Comparison of ENCODE assay signal across 10 cellular contexts in the genomic region with DNA sequence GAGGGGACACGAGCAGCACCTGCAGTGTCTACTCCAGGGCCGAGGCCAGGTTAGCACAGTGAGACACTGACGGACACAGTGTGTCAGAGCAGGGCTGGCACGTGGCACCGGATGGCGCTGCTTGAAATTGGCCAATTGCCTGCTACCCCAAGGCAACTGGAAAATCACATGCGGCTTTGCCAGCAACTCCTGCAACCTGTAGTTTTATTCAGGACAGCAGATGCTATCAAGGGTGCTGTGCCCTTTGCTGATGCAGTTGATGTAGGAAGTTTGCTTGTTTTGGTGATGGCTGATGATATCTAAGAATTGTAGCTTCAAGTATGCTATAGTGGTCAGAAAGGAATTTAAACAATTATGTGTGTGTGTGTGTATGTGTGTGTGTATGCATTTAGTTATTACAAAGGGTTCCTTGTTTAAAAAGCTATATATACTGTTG. TPM values are rescaled to one million over a fixed set of nuclear protein-coding genes. Genes with fewer than 3 reads are reported as not detected.
DNase-seq lines count a peak whose midpoint lies in the region; ATAC-seq, FAIRE-seq and TF ChIP-seq lines count a peak whose summit lies in the region.
"Had no signal": no experiment of that assay in that cellular context is flagged by ENCODE, and none has a peak within 500 bp of the region (broad histone marks: within the 10 kb centered on the region; RNA-seq: fewer than 3 reads in every experiment).

No MANE protein-coding gene starts in this region.

- H3K23me2 ChIP-seq in H1 (ENCODE audit: low read depth, low read length): no peaks in the 10 kb centered on the region; the same call in 1 of the 2 replicates

- WGBS in H1 (ENCODE audit: extremely low coverage in 1 of 2, insufficient coverage in 1 of 2, insufficient read length in 1 of 2, insufficient replicate concordance in 2 of 2, low coverage in 1 of 2, low lambda C conversion rate in 2 of 2, missing lambda C conversion rate in 1 of 2), 2 experiments: 92% methylated on average over 7 of the region's 7 CpGs; no CpG with 5 or more reads in 1 of the 2 experiments

- no peaks in the 10 kb centered on the region for H4K20me1 ChIP-seq in H1 (replicated peaks in 1 of 2; ENCODE audit: control insufficient read depth in 1 of 2, insufficient read depth in 2 of 2, low read length in 2 of 2)

- H3K56ac ChIP-seq in H1 (replicated peaks; ENCODE audit: insufficient read length, low read depth, low read length): no peak overlapping the region

- no peak overlapping the region for H2BK5ac ChIP-seq in H1 (ENCODE audit: low read depth, low read length)

- H3K36me3 Mint-ChIP-seq in Caco-2 (ENCODE audit: insufficient read depth, unreplicated experiment) (no peaks in the 10 kb centered on the region), mesothelial cell of epicardium (peaks cover 13% of the 10 kb centered on the region)
- H3K36me3 Mint-ChIP-seq: CD8-positive, alpha-beta T cell had no signal

- H3K9me3 ChIP-seq in Caco-2: peaks cover 9% of the 10 kb centered on the region
- H3K9me3 ChIP-seq in H1 (ENCODE audit: insufficient read depth in 2 of 2, low read depth in 1 of 2, low read length in 1 of 2): no peaks in the 10 kb centered on the region
- peaks cover 0 to 4% of the 10 kb centered on the region in 2 donors for H3K9me3 ChIP-seq in ascending aorta

- H3K4me1 ChIP-seq in Caco-2 (peaks cover 25% of the 10 kb centered on the region), H1 (replicated peaks in 1 of 4; ENCODE audit: control insufficient read depth in 3 of 4, insufficient read depth in 4 of 4, low read length in 3 of 4) (peaks cover 0 to 5% (median under 1%) of the 10 kb centered on the region in 4 experiments; a peak in 4 of 7 replicates), ascending aorta (peaks cover 4 to 20% of the 10 kb centered on the region in 2 donors)

- H2AFZ ChIP-seq in H1 (ENCODE audit: low read length): no peak overlapping the region

- H3K27me3 ChIP-seq in Caco-2 (replicated peaks; ENCODE audit: control insufficient read depth, insufficient read depth, low read length) (no peaks in the 10 kb centered on the region), H1 (replicated peaks in 1 of 4; ENCODE audit: control insufficient read depth in 3 of 4, extremely low read depth in 1 of 4, insufficient read depth in 3 of 4, low read length in 3 of 4) (no peaks in the 10 kb centered on the region), ascending aorta (no peaks in the 10 kb centered on the region)

- H3K4me1 Mint-ChIP-seq in Caco-2 (ENCODE audit: low read depth, unreplicated experiment) (peaks cover 16% of the 10 kb centered on the region), mesothelial cell of epicardium (peaks cover 47% of the 10 kb centered on the region)

- POLR2A ChIA-PET in Caco-2 (lab: Charles Lee): no interaction called here
- POLR2A ChIA-PET in H1 (lab: Charles Lee; ENCODE audit: partially characterized antibody): interaction anchor here (1.0 kb wide), 1 partner anchor 38 kb away, joined by 3 read pairs; no protein-coding TSS in a partner anchor

- H4K91ac ChIP-seq in H1 (replicated peaks; ENCODE audit: insufficient read length, low read length): no peak overlapping the region

- no peak overlapping the region for H3K23ac ChIP-seq in H1 (ENCODE audit: insufficient read length)

- no peak for FAIRE-seq in H1 (lab: Jason Lieb, UNC)

- H4K8ac ChIP-seq in H1 (ENCODE audit: extremely low read depth, insufficient read depth, low read length): no peak overlapping the region

- no peak overlapping the region for H3K4me3 ChIP-seq in Caco-2 (ENCODE audit: low read depth, low read length)
- no peak overlapping the region for H3K4me3 ChIP-seq in H1 (ENCODE audit: extremely low read depth in 1 of 4, insufficient read depth in 2 of 4, low read depth in 3 of 4, low read length in 4 of 4)
- H3K4me3 ChIP-seq in ascending aorta: no peak overlapping the region

- no peaks in the 10 kb centered on the region for H3K27me3 Mint-ChIP-seq in Caco-2 (ENCODE audit: insufficient read depth, unreplicated experiment)
- no peaks in the 10 kb centered on the region for H3K27me3 Mint-ChIP-seq in mesothelial cell of epicardium (ENCODE audit: low read depth)

- H3K9me3 Mint-ChIP-seq in Caco-2 (ENCODE audit: unreplicated experiment) (peaks cover 10% of the 10 kb centered on the region), mesothelial cell of epicardium (peaks cover 9% of the 10 kb centered on the region)

- DNase-seq in Caco-2: no peak
- DNase-seq in NCI-H460 (ENCODE audit: extremely low read depth, low read depth): peak; percentile 12
- DNase-seq in H1 (ENCODE audit: low read depth in 1 of 2, low spot score in 2 of 2): no peak
- DNase-seq in mesothelial cell of epicardium (ENCODE audit: low spot score in 2 of 2, unreplicated experiment in 2 of 2): no peak
- no peak for DNase-seq in stimulated activated CD4-positive, alpha-beta T cell treated with anti-CD3 and anti-CD28 coated beads, Interleukin-15, amount 100 ng/mL, for 24 hours
- no peak for DNase-seq in stimulated activated CD4-positive, alpha-beta T cell treated with anti-CD3 and anti-CD28 coated beads, Interleukin-12 subunit alpha, Interleukin-12 subunit beta, amount 100 ng/mL, for 4 hours
- no peak for DNase-seq in ascending aorta (ENCODE audit: low spot score in 2 of 2)
- DNase-seq: CD8-positive, alpha-beta T cell; NCI-H2227 treated with DMSO at 0.1 percent for 48 hours had no signal

- BruUV-seq in Caco-2 (replicated peaks; lab: Mats Ljungman, UMichigan): no TSS peak

- H3K36me3 ChIP-seq in Caco-2 (ENCODE audit: control insufficient read depth, insufficient read depth, low read length) (no peaks in the 10 kb centered on the region), H1 (ENCODE audit: control insufficient read depth in 2 of 4, insufficient read depth in 4 of 4, low read length in 3 of 4) (no peaks in the 10 kb centered on the region), ascending aorta (no peaks in the 10 kb centered on the region)

- TF ChIP-seq CTCF in Caco-2 (IDR thresholded peaks at IDR 0.05; ENCODE audit: insufficient read depth in 1 of 2, low read depth in 1 of 2, low read length in 1 of 2, severe bottlenecking in 1 of 2, unreplicated experiment in 1 of 2) (no peak), H1 (IDR thresholded peaks at IDR 0.05; ENCODE audit: control extremely low read depth in 1 of 3, insufficient read depth in 1 of 3, low read depth in 1 of 3, low read length in 3 of 3) (no peak), mesothelial cell of epicardium (IDR thresholded peaks at IDR 0.05; ENCODE audit: unreplicated experiment) (no peak), ascending aorta (IDR thresholded peaks at IDR 0.05) (no peak)

- no peak for TF ChIP-seq POLR2A in H1 (IDR thresholded peaks at IDR 0.05; ENCODE audit: control extremely low read depth in 1 of 2, low read depth in 2 of 2, low read length in 2 of 2)

- H3K4me2 ChIP-seq in H1 (ENCODE audit: insufficient read depth in 1 of 2, low read depth in 2 of 2, low read length in 2 of 2): no peak overlapping the region

- H3K14ac ChIP-seq in H1 (ENCODE audit: insufficient read length): no peak overlapping the region

- H3K79me1 ChIP-seq in H1 (ENCODE audit: low read depth, low read length): no peaks in the 10 kb centered on the region

- H2BK120ac ChIP-seq in H1 (replicated peaks; ENCODE audit: low read depth, low read length): no peak overlapping the region

- H2BK12ac ChIP-seq in H1 (ENCODE audit: low read depth, low read length): no peak overlapping the region

- H3K79me2 ChIP-seq in H1 (ENCODE audit: control insufficient read depth in 1 of 2, insufficient read depth in 2 of 2, low read length in 2 of 2): no peaks in the 10 kb centered on the region

- H3K4me3 Mint-ChIP-seq in Caco-2 (ENCODE audit: unreplicated experiment): no peak overlapping the region
- H3K4me3 Mint-ChIP-seq in mesothelial cell of epicardium: no peak overlapping the region
- H3K4me3 Mint-ChIP-seq: CD8-positive, alpha-beta T cell had no signal

- H2BK15ac ChIP-seq in H1 (ENCODE audit: low read length): 0 out of 2 replicates have a peak overlapping the region, but pooled peaks have one; percentile 62

- H3K27ac Mint-ChIP-seq in Caco-2 (ENCODE audit: unreplicated experiment): peak overlapping the region; percentile 84
- H3K27ac Mint-ChIP-seq in mesothelial cell of epicardium: peak overlapping the region; percentile 91
- H3K27ac Mint-ChIP-seq: CD8-positive, alpha-beta T cell had no signal

- TF ChIP-seq RAD21 in H1 (IDR thresholded peaks at IDR 0.05 in 1 of 2, conservative IDR thresholded peaks at IDR 0.05 in 1 of 2; ENCODE audit: low read depth in 2 of 2, low read length in 2 of 2): no peak

- H3K18ac ChIP-seq in H1 (ENCODE audit: extremely low read depth, low read length): no peak overlapping the region

- CTCF ChIA-PET in Caco-2 (lab: Charles Lee) (interaction anchor here (0.5 to 1.4 kb wide), 5 partner anchors 8 to 191 kb away, joined by 3 to 5 read pairs (median 4); no protein-coding TSS in a partner anchor), H1 (lab: Charles Lee; ENCODE audit: partially characterized antibody) (interaction anchor here (0.8 to 3.5 kb wide), 13 partner anchors 12 to 226 kb away, joined by 3 to 24 read pairs (median 5); no protein-coding TSS in a partner anchor)

- H2AK5ac ChIP-seq in H1 (ENCODE audit: low read depth, low read length): no peak overlapping the region

- no peak for TF ChIP-seq EP300 in H1 (IDR thresholded peaks at IDR 0.05; ENCODE audit: borderline replicate concordance in 1 of 2, low read depth in 2 of 2, low read length in 2 of 2)

- H2BK20ac ChIP-seq in H1 (ENCODE audit: low read length): no peak overlapping the region

- no peak overlapping the region for H3K4ac ChIP-seq in H1 (replicated peaks; ENCODE audit: insufficient read length, low read depth, low read length)

- no peak for ATAC-seq in HG02938 (IDR thresholded peaks at IDR 0.05; ENCODE audit: unreplicated experiment)
- ATAC-seq: CD8-positive, alpha-beta T cell had no signal

- H4K5ac ChIP-seq in H1 (ENCODE audit: insufficient read length, low read depth, low read length): no peak overlapping the region

- no peak overlapping the region for H3K27ac ChIP-seq in H1 (ENCODE audit: low read depth, low read length)
- no peak overlapping the region for H3K27ac ChIP-seq in ascending aorta

- intact Hi-C loops in Caco-2 (cut with micrococcal nuclease; ENCODE audit: unreplicated experiment) (loop anchor here (1.0 to 2.0 kb wide), 2 partner anchors 92 to 97 kb away; no protein-coding TSS in a partner anchor), ascending aorta (cut with DNase I) (loop anchor here (2.0 kb wide), 1 partner anchor 25 kb away; the partner anchor contains the start of gene RIN2)

- H3K9ac ChIP-seq in H1 (replicated peaks in 1 of 4; ENCODE audit: extremely low read depth in 1 of 4, low read depth in 3 of 4, low read length in 3 of 4): no peak overlapping the region

RNA-seq across cellular contexts. Expression of gene RIN2, which starts 25.9 kb away (rescaled TPM):
- 35.2 and 36.7 TPM in 2 replicates for total RNA-seq in Caco-2 (2022)
- total RNA-seq in NCI-H460 (2014; rRNA removed; shearing (Covaris generic)): 40.8 and 42.4 TPM in 2 replicates
- 11.6 and 13.7 TPM in 2 replicates for polyA plus RNA-seq in NCI-H460 (2014; cell fraction: nucleus; rRNA removed)
- total RNA-seq in H1 (2021; fragmentation: NEBNext Ultra II Directional; extraction: Animal tissue kit (Norgen Biotek cat#: 25700)): 0.90 and 1.3 TPM in 2 replicates
- polyA plus RNA-seq in H1 (2011; rRNA removed): 0.20 and 0.24 TPM in 2 replicates
- polyA plus RNA-seq in H1 (2011; cell fraction: cytosol; rRNA removed): 0.54 TPM
- polyA plus RNA-seq in H1 (2011; cell fraction: nucleus; rRNA removed): 0.68 TPM
- polyA plus RNA-seq in H1 (2012, experiment 1 of 2): 0.37 to 1.2 TPM (median 0.51 TPM) in 4 replicates
- polyA plus RNA-seq in H1 (2012, experiment 2 of 2): 0.17 TPM
- 0.71 TPM for polyA plus RNA-seq in H1 (2013, experiment 1 of 2)
- 0.74 TPM for polyA plus RNA-seq in H1 (2013, experiment 2 of 2)
- polyA minus RNA-seq in H1 (2011; rRNA and poly(A)+ RNA removed): 0.78 and 2.4 TPM in 2 replicates
- 2.9 TPM for polyA minus RNA-seq in H1 (2011; cell fraction: cytosol; rRNA and poly(A)+ RNA removed)
- polyA minus RNA-seq in H1 (2011; cell fraction: nucleus; rRNA and poly(A)+ RNA removed): 3.8 TPM
- 57.9 to 63.1 TPM (median 59.4 TPM) in 3 replicates for total RNA-seq in mesothelial cell of epicardium
- 45.7 TPM for total RNA-seq in ascending aorta
- total RNA-seq: CD8-positive, alpha-beta T cell had no signal

Comparison
In these comparisons a context has a peak if more than half of its experiments do, and no peak if none do; other contexts are left out.
1. RNA of gene RIN2, which starts 25.9 kb away (total RNA-seq): 57.9 to 63.1 TPM in mesothelial cell of epicardium, 45.7 TPM in ascending aorta (single experiment), 40.8 to 42.4 TPM in NCI-H460 and 35.2 to 36.7 TPM in Caco-2; 0.90 to 1.3 TPM in H1; every median in the first group is over 10 times any median in the second.